In genomic region chr12:122981587-122982493, GRCh38 we compare ENCODE assay signal across 8 cellular contexts. TPM values are rescaled to one million over a fixed set of nuclear protein-coding genes. Genes with fewer than 3 reads are reported as not detected.
DNase-seq lines count a peak whose midpoint lies in the region; ATAC-seq and TF ChIP-seq lines count a peak whose summit lies in the region.

No MANE protein-coding gene starts in this region.

- no peaks in the 10 kb centered on the region for H3K9me3 Mint-ChIP-seq in CD4-positive, CD25-positive, alpha-beta regulatory T cell
- H3K9me3 Mint-ChIP-seq in nephron: no peaks in the 10 kb centered on the region

- peaks cover 64% of the 10 kb centered on the region for H3K4me1 ChIP-seq in CD4-positive, CD25-positive, alpha-beta regulatory T cell (ENCODE audit: control insufficient read depth, insufficient read depth, low read length, poor library complexity, severe bottlenecking)

- peak overlapping the region; percentile 88 to 90 (median 88) for H3K27ac Mint-ChIP-seq in CD4-positive, CD25-positive, alpha-beta regulatory T cell
- peak overlapping the region in 2 of 3 experiments; percentile 39 to 41 for H3K27ac Mint-ChIP-seq in nephron

- TF ChIP-seq CTCF in coronary artery (IDR thresholded peaks at IDR 0.05): no peak
- no peak for TF ChIP-seq CTCF in nephron (IDR thresholded peaks at IDR 0.05; ENCODE audit: unreplicated experiment in 3 of 3)

- no peak for DNase-seq in CD4-positive, CD25-positive, alpha-beta regulatory T cell
- DNase-seq in MV-4-11 (lab: John Stamatoyannopoulos, UW) (peak; percentile 27), coronary artery (ENCODE audit: low spot score) (no peak), activated gamma-delta T cell treated with Interleukin-2 at 50 U/mL for 16 hours (no peak), anterior cingulate cortex (lab: John Stamatoyannopoulos, UW) (no peak), cerebellar nuclear complex (lab: John Stamatoyannopoulos, UW) (no peak)

- H3K27me3 Mint-ChIP-seq in CD4-positive, CD25-positive, alpha-beta regulatory T cell: no peaks in the 10 kb centered on the region
- no peaks in the 10 kb centered on the region for H3K27me3 Mint-ChIP-seq in nephron (ENCODE audit: low read depth)

- H3K27ac ChIP-seq in CD4-positive, CD25-positive, alpha-beta regulatory T cell (ENCODE audit: insufficient read depth, low read length, poor library complexity, severe bottlenecking): peak overlapping the region; percentile 67
- H3K27ac ChIP-seq in coronary artery: peak overlapping the region; percentile 83 to 87

- H3K9me3 ChIP-seq in CD4-positive, CD25-positive, alpha-beta regulatory T cell (ENCODE audit: control insufficient read depth in 2 of 2, low read length in 2 of 2): no peaks in the 10 kb centered on the region

- H3K4me3 ChIP-seq in CD4-positive, CD25-positive, alpha-beta regulatory T cell (ENCODE audit: low read depth, low read length): peak overlapping the region; percentile 75
- peak overlapping the region; percentile 88 for H3K4me3 ChIP-seq in coronary artery

- H3K4me1 Mint-ChIP-seq in CD4-positive, CD25-positive, alpha-beta regulatory T cell: peaks cover 0 to 61% (median 19%) of the 10 kb centered on the region in 4 donors
- H3K4me1 Mint-ChIP-seq in nephron: peaks cover 41% of the 10 kb centered on the region

- no peaks in the 10 kb centered on the region for H3K27me3 ChIP-seq in CD4-positive, CD25-positive, alpha-beta regulatory T cell (ENCODE audit: control insufficient read depth, insufficient read depth, low read length)

- ATAC-seq in CD4-positive, CD25-positive, alpha-beta regulatory T cell (ENCODE audit: low read depth in 2 of 2): no peak
- ATAC-seq in HG02759 (IDR thresholded peaks at IDR 0.05; ENCODE audit: unreplicated experiment): no peak

- peak overlapping the region; percentile 89 to 94 (median 93) for H3K4me3 Mint-ChIP-seq in CD4-positive, CD25-positive, alpha-beta regulatory T cell
- H3K4me3 Mint-ChIP-seq in nephron: peak overlapping the region; percentile 90 to 93 (median 91)

- peaks cover 7% of the 10 kb centered on the region for H3K36me3 ChIP-seq in CD4-positive, CD25-positive, alpha-beta regulatory T cell (ENCODE audit: control insufficient read depth, insufficient read depth, low read length)

- peaks cover 9% of the 10 kb centered on the region for H3K36me3 Mint-ChIP-seq in CD4-positive, CD25-positive, alpha-beta regulatory T cell
- H3K36me3 Mint-ChIP-seq in nephron (ENCODE audit: low read depth): no peaks in the 10 kb centered on the region

RNA-seq across cellular contexts. Expression of gene ARL6IP4, which starts 1.4 kb away (rescaled TPM):
- total RNA-seq in CD4-positive, CD25-positive, alpha-beta regulatory T cell: 131 TPM
- 100 to 1,000 TPM; 208 to 237 (median 223) TPM for polyA plus RNA-seq in CD4-positive, CD25-positive, alpha-beta regulatory T cell

RNA-seq across cellular contexts. Expression of gene OGFOD2, which starts 6.8 kb away (rescaled TPM):
- total RNA-seq in CD4-positive, CD25-positive, alpha-beta regulatory T cell: 20.6 TPM
- polyA plus RNA-seq in CD4-positive, CD25-positive, alpha-beta regulatory T cell: 10 to 100 TPM; 12.5 to 17.4 (median 14.2) TPM

RNA-seq across cellular contexts. Expression of gene ABCB9, which starts 15.6 kb away (rescaled TPM):
- 5.3 TPM for total RNA-seq in CD4-positive, CD25-positive, alpha-beta regulatory T cell
- polyA plus RNA-seq in CD4-positive, CD25-positive, alpha-beta regulatory T cell: under 1 TPM; 0.47 to 0.98 (median 0.83) TPM
